33 cellular contexts compared by ENCODE assay signal in the genomic region with DNA sequence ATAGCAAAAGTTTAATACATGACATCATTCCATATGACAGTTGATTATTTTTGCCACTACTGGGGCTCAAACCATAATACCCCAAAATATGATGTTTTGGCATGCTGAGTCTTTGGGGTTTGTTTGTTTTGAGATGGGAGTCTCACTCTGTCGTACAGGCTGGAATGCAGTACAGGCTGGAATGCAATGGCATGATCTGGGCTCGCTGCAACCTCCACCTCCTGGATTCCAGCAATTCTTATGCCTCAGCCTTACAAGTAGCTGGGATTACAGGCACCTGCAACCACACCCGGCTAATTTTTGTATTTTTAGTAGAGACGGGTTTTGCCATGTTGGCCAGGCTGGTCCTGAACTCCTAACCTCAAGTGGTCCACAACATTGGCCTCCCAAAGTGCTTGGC. TPM values are rescaled to one million over a fixed set of nuclear protein-coding genes. Genes with fewer than 3 reads are reported as not detected.
DNase-seq lines count a peak whose midpoint lies in the region; ATAC-seq and TF ChIP-seq lines count a peak whose summit lies in the region.
"Had no signal": no experiment of that assay in that cellular context is flagged by ENCODE, and none has a peak within 500 bp of the region (broad histone marks: within the 10 kb centered on the region; RNA-seq: fewer than 3 reads in every experiment).

No MANE protein-coding gene starts in this region.

- H3K36me3 ChIP-seq in SU-DHL-6 (ENCODE audit: low read length) (0 out of 2 replicates have a peak, but pooled peaks cover 4% of the 10 kb centered on the region), iPS-20b (ENCODE audit: insufficient read depth, low read depth, low read length) (peaks cover 18% of the 10 kb centered on the region)
- H3K36me3 ChIP-seq: ovary had no signal

- H3K4me3 ChIP-seq in SU-DHL-6 (ENCODE audit: insufficient read depth, low read length, poor library complexity, severe bottlenecking) (no peak overlapping the region), iPS-20b (ENCODE audit: low read length) (peak overlapping the region; percentile 80)
- H3K4me3 ChIP-seq: GM12878, left lung, ovary, upper lobe of right lung had no signal

- no peak overlapping the region for H3K4me2 ChIP-seq in SU-DHL-6 (ENCODE audit: low read depth, low read length, poor library complexity, severe bottlenecking)

- peaks cover 31% of the 10 kb centered on the region for H3K79me2 ChIP-seq in SU-DHL-6 (ENCODE audit: insufficient read depth, low read length)

- peak overlapping the region; percentile 52 for H2AFZ ChIP-seq in SU-DHL-6 (ENCODE audit: low read depth, low read length, severe bottlenecking)

- H3K9me2 ChIP-seq in SU-DHL-6 (replicated peaks; ENCODE audit: insufficient read depth, low read length), result no peaks in the 10 kb centered on the region

- peaks cover 6% of the 10 kb centered on the region for H3F3A ChIP-seq in SU-DHL-6 (ENCODE audit: insufficient read depth)

- H3K27ac ChIP-seq in SU-DHL-6 (ENCODE audit: low read depth, low read length) (no peak overlapping the region), iPS-20b (ENCODE audit: low read length) (peak overlapping the region; percentile 6)
- H3K27ac ChIP-seq: GM23248, heart right ventricle, left lung, ovary, RWPE1, SK-N-MC, upper lobe of right lung had no signal

- H3K27me3 ChIP-seq in SU-DHL-6 (ENCODE audit: low read length) (no peaks in the 10 kb centered on the region), iPS-20b (ENCODE audit: insufficient read depth, low read length) (no peaks in the 10 kb centered on the region)
- H3K27me3 ChIP-seq: ovary had no signal

- H4K20me1 ChIP-seq in SU-DHL-6 (ENCODE audit: low read depth, low read length), result no peaks in the 10 kb centered on the region

- no peak for TF ChIP-seq CTCF in SU-DHL-6 (IDR thresholded peaks at IDR 0.05; ENCODE audit: insufficient read depth, low read length, poor library complexity, severe bottlenecking)

- H3K9ac ChIP-seq in SU-DHL-6 (ENCODE audit: low read length) (no peak overlapping the region), iPS-20b (ENCODE audit: low read depth, low read length) (peak overlapping the region; percentile 81; the same call in 1 of the 2 replicates)
- H3K9ac ChIP-seq: GM23248 had no signal

- ATAC-seq in HG03439 (IDR thresholded peaks at IDR 0.05; ENCODE audit: unreplicated experiment), result no peak
- ATAC-seq: activated CD4-positive, CD25-positive, alpha-beta regulatory T cell treated with anti-CD3 and anti-CD28 coated beads, Interleukin-2, amount 50 U/mL, for 24 hours; activated CD8-positive, alpha-beta T cell treated with anti-CD3 and anti-CD28 coated beads for 36 hours; effector memory CD8-positive, alpha-beta T cell; esophagus mucosa; GM12878; heart right ventricle; left lung; naive thymus-derived CD4-positive, alpha-beta T cell; right cardiac atrium; stimulated activated memory B cell treated with anti-CD40 and anti-IgM and Interleukin-4, amounts not matched to agents 10 μg/mL and 1 μg/mL and 100 μg/mL, for 72 hours; upper lobe of right lung had no signal

- peaks cover 24% of the 10 kb centered on the region for H3K4me1 ChIP-seq in iPS-20b (ENCODE audit: insufficient read depth, low read length)

- H3K9me3 ChIP-seq in SU-DHL-6 (ENCODE audit: insufficient read depth, low read length), result peaks cover 8% of the 10 kb centered on the region; the same call in 1 of the 2 replicates
- H3K9me3 ChIP-seq in iPS-20b (ENCODE audit: insufficient read depth, low read depth, low read length), result peaks cover 9% of the 10 kb centered on the region
- H3K9me3 ChIP-seq: left lung, ovary, upper lobe of right lung had no signal

- peak; percentile 69 for DNase-seq in HS-27A (ENCODE audit: low read depth)
- peak; percentile 33 for DNase-seq in renal cortical epithelial cell (ENCODE audit: low read depth)
- DNase-seq in SHP77 treated with DMSO at 0.1 percent for 48 hours (lab: John Stamatoyannopoulos, UW), result no peak
- no peak for DNase-seq in C1 segment of cervical spinal cord (lab: John Stamatoyannopoulos, UW)
- DNase-seq: activated CD8-positive, alpha-beta T cell treated with anti-CD3 and anti-CD28 coated beads for 36 hours; activated naive CD8-positive, alpha-beta T cell treated with anti-CD3 and anti-CD28 coated beads, Interleukin-2, amount 10 ng/mL, durations not matched to agents 7 days and 5 days; caudate nucleus; cortex of kidney; effector memory CD8-positive, alpha-beta T cell; foreskin melanocyte; GM23248; heart right ventricle; immature natural killer cell; KBM-7; left lung; MM.1S; naive thymus-derived CD4-positive, alpha-beta T cell; NCI-H1436; NCI-H446 treated with DMSO at 0.1 percent for 48 hours; ovary; right cardiac atrium; stimulated activated CD4-positive, alpha-beta T cell treated with anti-CD3 and anti-CD28 coated beads, Interleukin-4, amount 100 ng/mL, for 4 hours; substantia nigra; upper lobe of right lung had no signal

RNA-seq across cellular contexts. Expression of gene MRS2, which starts 1.3 kb away (rescaled TPM):
- total RNA-seq in renal cortical epithelial cell, result 55.6 and 58.9 TPM in 2 replicates

RNA-seq across cellular contexts. Expression of gene DCDC2, which starts 43.6 kb away (rescaled TPM):
- total RNA-seq in renal cortical epithelial cell, result 286 and 494 TPM in 2 replicates
- total RNA-seq: activated CD8-positive, alpha-beta T cell treated with anti-CD3 and anti-CD28 coated beads for 36 hours; esophagus mucosa; GM23248; right cardiac atrium had no signal

Comparison
In these comparisons a context has a peak if more than half of its experiments do, and no peak if none do; other contexts are left out.
1. DNase-seq: peak in HS-27A (single experiment) and renal cortical epithelial cell (single experiment); none in SHP77 treated with DMSO at 0.1 percent for 48 hours (single experiment) and C1 segment of cervical spinal cord (0 of 14).